Comparison of ENCODE assay signal across 20 cellular contexts in genomic region chr10:1394155-1394912, GRCh38.
DNase-seq lines count a peak whose midpoint lies in the region; ATAC-seq and TF ChIP-seq lines count a peak whose summit lies in the region.
"Had no signal": no experiment of that assay in that cellular context is flagged by ENCODE, and none has a peak within 500 bp of the region (broad histone marks: within the 10 kb centered on the region; RNA-seq: fewer than 3 reads in every experiment).

No MANE protein-coding gene starts in this region.

- H3K36me3 Mint-ChIP-seq in neural crest cell (ENCODE audit: low read depth), result no peaks in the 10 kb centered on the region
- H3K36me3 Mint-ChIP-seq: CD4-positive, alpha-beta memory T cell had no signal

- no peaks in the 10 kb centered on the region for H3K27me3 ChIP-seq in gastrocnemius medialis
- H3K27me3 ChIP-seq: Peyer's patch had no signal

- DNase-seq in cardiac septum (ENCODE audit: low spot score) (peak; percentile 68), left ventricle myocardium superior (no peak), coronary artery (ENCODE audit: low spot score) (peak; percentile 60), neural crest cell (ENCODE audit: low read depth, low spot score) (no peak), ureter (ENCODE audit: low spot score) (peak; percentile 25), gastrocnemius medialis (no peak), GM10248 (ENCODE audit: extremely low spot score) (no peak)
- DNase-seq: CD4-positive, alpha-beta memory T cell; GF-D8; KBM-7; NCI-H1105; NCI-H2081; NCI-H2171 treated with DMSO at 0.1 percent for 48 hours; NK-92 treated with Interleukin-12 subunit alpha and Interleukin-12 subunit beta, amount 100 ng/mL, for 24 hours had no signal

- TF ChIP-seq CTCF in coronary artery (IDR thresholded peaks at IDR 0.05) (no peak), neural crest cell (conservative IDR thresholded peaks at IDR 0.05) (no peak), gastrocnemius medialis (IDR thresholded peaks at IDR 0.05 in 4 of 5, conservative IDR thresholded peaks at IDR 0.05 in 1 of 5) (no peak), GM10248 (IDR thresholded peaks at IDR 0.05; ENCODE audit: control extremely low read depth, extremely low read depth, low read depth, missing control alignments) (no peak)

- TF ChIP-seq POLR2A in gastrocnemius medialis (IDR thresholded peaks at IDR 0.05), result no peak

- no peak overlapping the region for H3K4me3 Mint-ChIP-seq in neural crest cell
- H3K4me3 Mint-ChIP-seq: CD4-positive, alpha-beta memory T cell; GM23338 had no signal

- ATAC-seq in left ventricle myocardium superior (no peak), gastrocnemius medialis (no peak), HG03354 (IDR thresholded peaks at IDR 0.05; ENCODE audit: poor library complexity, severe bottlenecking, unreplicated experiment) (no peak)
- ATAC-seq: GM12878, GM23338, HepG2 had no signal

- H3K4me3 ChIP-seq in coronary artery (no peak overlapping the region), gastrocnemius medialis (no peak overlapping the region)
- H3K4me3 ChIP-seq: A549, GM12878, GM23338, Peyer's patch had no signal

- intact Hi-C loops in cardiac septum (cut with DNase I), result no loop called here
- intact Hi-C loops in left ventricle myocardium superior (cut with micrococcal nuclease), result no loop called here
- intact Hi-C loops in gastrocnemius medialis (cut with DNase I; ENCODE audit: low total_unique reads), result no loop called here

- no peaks in the 10 kb centered on the region for H3K9me3 ChIP-seq in gastrocnemius medialis
- H3K9me3 ChIP-seq: A549, Peyer's patch had no signal

- no peaks in the 10 kb centered on the region for H3K36me3 ChIP-seq in gastrocnemius medialis
- H3K36me3 ChIP-seq: Peyer's patch had no signal

- H3K27ac Mint-ChIP-seq in neural crest cell (ENCODE audit: unreplicated experiment), result peak overlapping the region; percentile 15
- H3K27ac Mint-ChIP-seq: CD4-positive, alpha-beta memory T cell; GM23338 had no signal

- H3K27ac ChIP-seq in coronary artery (no peak overlapping the region), gastrocnemius medialis (no peak overlapping the region)
- H3K27ac ChIP-seq: A549, Peyer's patch had no signal

- H3K9me3 Mint-ChIP-seq in neural crest cell, result no peaks in the 10 kb centered on the region
- H3K9me3 Mint-ChIP-seq: CD4-positive, alpha-beta memory T cell; GM23338 had no signal

- in situ Hi-C loops in gastrocnemius medialis (cut with MboI; ENCODE audit: low sequenced_read_pairs in 4 of 4), result no loop called here

- CTCF ChIA-PET in GM10248 (lab: Yijun Ruan, JAX), result no interaction called here

- no peaks in the 10 kb centered on the region for H3K27me3 Mint-ChIP-seq in neural crest cell (ENCODE audit: low read depth)
- H3K27me3 Mint-ChIP-seq: CD4-positive, alpha-beta memory T cell had no signal

- H3K4me1 ChIP-seq in gastrocnemius medialis, result no peaks in the 10 kb centered on the region
- H3K4me1 ChIP-seq: A549, Peyer's patch had no signal

- peaks cover 4% of the 10 kb centered on the region for H3K4me1 Mint-ChIP-seq in neural crest cell
- H3K4me1 Mint-ChIP-seq: CD4-positive, alpha-beta memory T cell had no signal

- POLR2A ChIA-PET in GM10248 (lab: Yijun Ruan, JAX), result no interaction called here

Comparison
In these comparisons a context has a peak if more than half of its experiments do, and no peak if none do; other contexts are left out.
1. DNase-seq: peak in cardiac septum (single experiment), coronary artery (single experiment) and ureter (single experiment); none in left ventricle myocardium superior (single experiment), neural crest cell (single experiment), gastrocnemius medialis (0 of 2) and GM10248 (single experiment).